ENCODE assay signal across 25 cellular contexts in genomic region chr20:9807176-9807575, GRCh38. TPM values are rescaled to one million over a fixed set of nuclear protein-coding genes. Genes with fewer than 3 reads are reported as not detected.
"Had no signal": no experiment of that assay in that cellular context is flagged by ENCODE, and none has a peak within 500 bp of the region (broad histone marks: within the 10 kb centered on the region; RNA-seq: fewer than 3 reads in every experiment).

No MANE protein-coding gene starts in this region.

- H3K36me3 Mint-ChIP-seq: activated naive CD4-positive, alpha-beta T cell treated with anti-CD3 and anti-CD28 coated beads, Interleukin-2, amount 50 U/mL, for 24 hours; IgD-negative memory B cell had no signal

- H3K36me3 ChIP-seq: SJSA1 had no signal

- H3K27ac Mint-ChIP-seq: activated CD8-positive, alpha-beta T cell treated with anti-CD3 and anti-CD28 coated beads, Interleukin-2, amount 10 ng/mL, durations not matched to agents 7 days and 5 days; activated naive CD4-positive, alpha-beta T cell treated with anti-CD3 and anti-CD28 coated beads, Interleukin-2, amount 50 U/mL, for 24 hours; activated T-helper 1 cell treated with anti-CD3 and anti-CD28 coated beads, Interleukin-12 subunit alpha, Interleukin-12 subunit beta, Interleukin-2, Interleukin-4 antibody, amounts not matched to agents 30 ng/mL and 10 ng/mL and 1 ng/mL, durations not matched to agents 14 hours and 24 hours and 36 hours; IgD-negative memory B cell had no signal

- H3K4me3 ChIP-seq: body of pancreas, SJSA1 had no signal

- H3K27me3 ChIP-seq: body of pancreas, SJSA1 had no signal

- H3K27me3 Mint-ChIP-seq: central memory CD8-positive, alpha-beta T cell; IgD-negative memory B cell had no signal

- H3K4me3 Mint-ChIP-seq: activated CD8-positive, alpha-beta T cell treated with anti-CD3 and anti-CD28 coated beads, Interleukin-2, amount 10 ng/mL, durations not matched to agents 7 days and 5 days; activated naive CD4-positive, alpha-beta T cell treated with anti-CD3 and anti-CD28 coated beads, Interleukin-2, amount 50 U/mL, for 24 hours; activated T-helper 1 cell treated with anti-CD3 and anti-CD28 coated beads, Interleukin-12 subunit alpha, Interleukin-12 subunit beta, Interleukin-2, Interleukin-4 antibody, amounts not matched to agents 30 ng/mL and 10 ng/mL and 1 ng/mL, durations not matched to agents 14 hours and 24 hours and 36 hours; central memory CD8-positive, alpha-beta T cell; IgD-negative memory B cell had no signal

- H3K9me3 ChIP-seq: body of pancreas, SJSA1 had no signal

- DNase-seq: activated CD4-positive, alpha-beta T cell treated with anti-CD3 and anti-CD28 coated beads for 4 hours; activated CD8-positive, alpha-beta memory T cell treated with anti-CD3 and anti-CD28 coated beads, Interleukin-2, amount 50 U/mL, for 48 hours; activated CD8-positive, alpha-beta T cell treated with anti-CD3 and anti-CD28 coated beads, Interleukin-2, amount 10 ng/mL, durations not matched to agents 7 days and 5 days; activated effector memory CD4-positive, alpha-beta T cell treated with Interleukin-2 at 50 U/mL for 16 hours; activated naive CD4-positive, alpha-beta T cell; activated T-cell treated with anti-CD3 and anti-CD28 coated beads, Interleukin-2, amount 50 U/mL, for 1 hour; aorta; body of pancreas; KG1; NCI-H1048; NCI-H1417 treated with DMSO at 0.1 percent for 48 hours; NCI-H187; NCI-H2081; NCI-H2227 treated with DMSO at 0.1 percent for 48 hours; NCI-H510A; PC-3; SHP77; SW 1271 had no signal

- H3K27ac ChIP-seq: body of pancreas, SJSA1 had no signal

- H3K4me1 ChIP-seq: body of pancreas, SJSA1 had no signal

- H3K9me3 Mint-ChIP-seq: activated naive CD4-positive, alpha-beta T cell treated with anti-CD3 and anti-CD28 coated beads, Interleukin-2, amount 50 U/mL, for 24 hours; activated T-helper 1 cell treated with anti-CD3 and anti-CD28 coated beads, Interleukin-12 subunit alpha, Interleukin-12 subunit beta, Interleukin-2, Interleukin-4 antibody, amounts not matched to agents 30 ng/mL and 10 ng/mL and 1 ng/mL, durations not matched to agents 14 hours and 24 hours and 36 hours had no signal

- H3K4me1 Mint-ChIP-seq: activated naive CD4-positive, alpha-beta T cell treated with anti-CD3 and anti-CD28 coated beads, Interleukin-2, amount 50 U/mL, for 24 hours; central memory CD8-positive, alpha-beta T cell; IgD-negative memory B cell had no signal

RNA-seq across cellular contexts. Expression of gene PAK5, which starts 31.7 kb away (rescaled TPM):
- total RNA-seq: activated CD8-positive, alpha-beta T cell treated with anti-CD3 and anti-CD28 coated beads, Interleukin-2, amount 10 ng/mL, durations not matched to agents 7 days and 5 days; activated T-helper 1 cell treated with anti-CD3 and anti-CD28 coated beads, Interleukin-12 subunit alpha, Interleukin-12 subunit beta, Interleukin-2, Interleukin-4 antibody, amounts not matched to agents 30 ng/mL and 10 ng/mL and 1 ng/mL, durations not matched to agents 14 hours and 24 hours and 36 hours; LHCN-M2; PC-3; SJSA1; T-helper 1 cell treated with Interleukin-12 subunit alpha and Interleukin-12 subunit beta and Interleukin-4 antibody, amounts not matched to agents 30 ng/mL and 1 ng/mL, for 36 hours had no signal
- polyA plus RNA-seq: IgD-negative memory B cell had no signal
